3 cellular contexts compared by ENCODE assay signal in genomic region chr1:157982111-157982510, GRCh38.
"Had no signal": no experiment of that assay in that cellular context is flagged by ENCODE, and none has a peak within 500 bp of the region (broad histone marks: within the 10 kb centered on the region; RNA-seq: fewer than 3 reads in every experiment).

No MANE protein-coding gene starts in this region.

- DNase-seq: GDM1, GF-D8 had no signal

- H3K4me3 ChIP-seq: GM12878 had no signal
